Comparison of ENCODE assay signal across 20 cellular contexts in the genomic region with DNA sequence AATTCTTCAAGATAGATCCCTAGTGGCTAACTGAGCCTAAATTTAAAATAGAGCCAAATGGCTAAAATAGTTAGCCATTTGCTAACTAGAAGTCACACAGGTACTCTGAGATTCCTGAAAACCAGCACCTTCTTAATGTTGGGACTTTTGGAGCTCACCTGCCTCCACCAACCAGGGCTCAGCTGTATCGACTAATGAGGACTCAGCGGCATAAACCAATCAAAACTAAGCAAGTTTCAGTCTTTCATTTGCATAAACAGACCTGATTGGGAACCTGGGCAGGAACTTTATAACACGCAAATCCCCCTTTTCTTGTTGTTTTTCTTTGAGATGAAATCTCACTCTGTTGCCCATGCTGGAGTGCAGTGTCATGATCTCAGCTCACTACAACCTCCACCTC. TPM values are rescaled to one million over a fixed set of nuclear protein-coding genes. Genes with fewer than 3 reads are reported as not detected.
"Had no signal": no experiment of that assay in that cellular context is flagged by ENCODE, and none has a peak within 500 bp of the region (broad histone marks: within the 10 kb centered on the region; RNA-seq: fewer than 3 reads in every experiment).

No MANE protein-coding gene starts in this region.

- ATAC-seq: heart left ventricle, lower lobe of right lung, sciatic nerve had no signal

- H3K27me3 ChIP-seq: breast epithelium had no signal

- DNase-seq: activated CD4-positive, alpha-beta T cell treated with anti-CD3 and anti-CD28 coated beads for 1 hour; activated CD4-positive, alpha-beta T cell treated with anti-CD3 and anti-CD28 coated beads, Interleukin-2, amount 50 U/mL, for 4 hours; aorta; dermis blood vessel endothelial cell; heart left ventricle; left colon; lower lobe of right lung had no signal

- H3K9me3 Mint-ChIP-seq: activated T-helper 2 cell treated with anti-CD3 and anti-CD28 coated beads, Interferon-gamma antibody, Interleukin-2, Interleukin-4, amounts not matched to agents 10 μg/mL and 5 μg/mL and 100 μg/mL, durations not matched to agents 14 hours and 24 hours and 36 hours; mesothelial cell of epicardium; neural crest cell had no signal

- H3K36me3 ChIP-seq: breast epithelium, heart left ventricle, lower lobe of right lung, thoracic aorta had no signal

- H3K27ac ChIP-seq: breast epithelium, heart left ventricle, lower lobe of right lung, thoracic aorta had no signal

- H3K9me3 ChIP-seq: breast epithelium, heart left ventricle, lower lobe of right lung, thoracic aorta had no signal

- H3K4me1 ChIP-seq: breast epithelium, lower lobe of right lung had no signal

- H3K27ac Mint-ChIP-seq: mesothelial cell of epicardium had no signal

- H3K4me1 Mint-ChIP-seq: neural crest cell had no signal

- H3K4me3 Mint-ChIP-seq: mesothelial cell of epicardium, neural crest cell had no signal

- H3K4me3 ChIP-seq: breast epithelium, lower lobe of right lung, thoracic aorta had no signal

- FAIRE-seq: frontal cortex had no signal

- H3K36me3 Mint-ChIP-seq: mesothelial cell of epicardium had no signal

RNA-seq across cellular contexts. Expression of gene TNFRSF9, which starts 28.5 kb away (rescaled TPM):
- total RNA-seq: cerebellum, frontal cortex, osteocyte, SK-MEL-5, thoracic aorta had no signal
- polyA plus RNA-seq: aorta had no signal

RNA-seq across cellular contexts. Expression of gene UTS2, which starts 59.3 kb away (rescaled TPM):
- total RNA-seq: activated T-helper 2 cell treated with anti-CD3 and anti-CD28 coated beads, Interferon-gamma antibody, Interleukin-2, Interleukin-4, amounts not matched to agents 10 μg/mL and 5 μg/mL and 100 μg/mL, durations not matched to agents 14 hours and 24 hours and 36 hours; cerebellum; dermis blood vessel endothelial cell; epithelial cell of proximal tubule; frontal cortex; left colon; lower lobe of right lung; mesothelial cell of epicardium; neural crest cell; osteocyte; pulmonary artery endothelial cell; sciatic nerve; SK-MEL-5; thoracic aorta; ureter had no signal
- polyA plus RNA-seq: heart left ventricle had no signal
